In genomic region chr13:27403252-27403678, GRCh38 we compare ENCODE assay signal across 10 cellular contexts. TPM values are rescaled to one million over a fixed set of nuclear protein-coding genes. Genes with fewer than 3 reads are reported as not detected.
A peak's percentile ranks its signal among the peaks of the same experiment; 100 is the strongest.
DNase-seq lines count a peak whose midpoint lies in the region; ATAC-seq lines count a peak whose summit lies in the region.
"Had no signal": no experiment of that assay in that cellular context is flagged by ENCODE, and none has a peak within 500 bp of the region (broad histone marks: within the 10 kb centered on the region; RNA-seq: fewer than 3 reads in every experiment).

No MANE protein-coding gene starts in this region.

- peaks cover 9% of the 10 kb centered on the region in 2 donors for H3K4me1 ChIP-seq in neuronal stem cell (ENCODE audit: control insufficient read depth in 2 of 2, insufficient read depth in 1 of 2, low read depth in 1 of 2, low read length in 2 of 2)

- H3K79me1 ChIP-seq in neuronal stem cell (ENCODE audit: low read depth, low read length), result no peaks in the 10 kb centered on the region

- ATAC-seq in GM21515 (IDR thresholded peaks at IDR 0.05; ENCODE audit: unreplicated experiment), result no peak
- ATAC-seq in HG02763 (IDR thresholded peaks at IDR 0.05; ENCODE audit: unreplicated experiment), result no peak

- H2BK120ac ChIP-seq in neuronal stem cell (ENCODE audit: low read depth, low read length), result no peak overlapping the region

- no peak overlapping the region for H2BK15ac ChIP-seq in neuronal stem cell (ENCODE audit: low read length)

- no peak overlapping the region for H3K14ac ChIP-seq in neuronal stem cell (ENCODE audit: low read length)

- H3K36me3 ChIP-seq in MG63 (no peaks in the 10 kb centered on the region), neuronal stem cell (replicated peaks in 1 of 2; ENCODE audit: control insufficient read depth in 2 of 2, insufficient read depth in 2 of 2, low read length in 2 of 2) (no peaks in the 10 kb centered on the region)

- no peak overlapping the region for H4K8ac ChIP-seq in neuronal stem cell (ENCODE audit: low read depth, low read length)

- H2AFZ ChIP-seq in neuronal stem cell (ENCODE audit: low read length), result peak overlapping the region; percentile 42

- H3K18ac ChIP-seq in neuronal stem cell (ENCODE audit: low read length), result no peak overlapping the region

- no peak overlapping the region for H3K4ac ChIP-seq in neuronal stem cell (ENCODE audit: low read length)

- H3K9ac ChIP-seq in neuronal stem cell (ENCODE audit: low read depth, low read length, poor library complexity), result no peak overlapping the region
- H3K9ac ChIP-seq: KMS-11 had no signal

- no peak overlapping the region for H3K23ac ChIP-seq in neuronal stem cell (ENCODE audit: low read depth, low read length, poor library complexity)

- H4K91ac ChIP-seq in neuronal stem cell (ENCODE audit: low read depth, low read length, poor library complexity), result no peak overlapping the region

- no CpG with 5 or more reads among the region's 3 CpGs for WGBS in neuronal stem cell (ENCODE audit: extremely low coverage in 2 of 2, insufficient read length in 2 of 2, insufficient replicate concordance in 1 of 2), 2 donors

- H2BK12ac ChIP-seq in neuronal stem cell (ENCODE audit: low read length), result no peak overlapping the region

- H2BK5ac ChIP-seq in neuronal stem cell (ENCODE audit: low read length), result no peak overlapping the region

- peaks cover 3% of the 10 kb centered on the region; the same call in 1 of the 2 replicates for H3K9me3 ChIP-seq in MG63
- no peaks in the 10 kb centered on the region for H3K9me3 ChIP-seq in neuronal stem cell (replicated peaks in 1 of 2; ENCODE audit: control insufficient read depth in 2 of 2, insufficient read depth in 1 of 2, low read depth in 1 of 2, low read length in 2 of 2)

- no peak overlapping the region for H2AK5ac ChIP-seq in neuronal stem cell (ENCODE audit: low read depth, low read length)

- peak; percentile 87 for DNase-seq in AG08395 (ENCODE audit: low spot score)
- peak; percentile 82 for DNase-seq in MG63
- DNase-seq in fibroblast of peridontal ligament (ENCODE audit: extremely low read depth), result peak; percentile 81
- DNase-seq in neuronal stem cell (ENCODE audit: low spot score), result no peak
- no peak for DNase-seq in SW 1271 (lab: John Stamatoyannopoulos, UW)
- no peak for DNase-seq in NCI-H2196 treated with DMSO at 0.1 percent for 48 hours (lab: John Stamatoyannopoulos, UW; ENCODE audit: unreplicated experiment)
- DNase-seq: T-helper 1 cell had no signal

- H3K27me3 ChIP-seq in MG63, result no peaks in the 10 kb centered on the region
- H3K27me3 ChIP-seq in neuronal stem cell (ENCODE audit: control insufficient read depth in 3 of 3, insufficient read depth in 3 of 3, low read depth in 1 of 3, low read length in 3 of 3), result peaks cover 0 to 10% (median 0%) of the 10 kb centered on the region in 3 experiments

- no peak overlapping the region for H3K4me3 ChIP-seq in MG63
- no peak overlapping the region for H3K4me3 ChIP-seq in neuronal stem cell (ENCODE audit: low read length in 2 of 2)

- no peak overlapping the region for H3K27ac ChIP-seq in neuronal stem cell (replicated peaks; ENCODE audit: low read length)
- H3K27ac ChIP-seq: KMS-11 had no signal

- no peak overlapping the region for H3K4me2 ChIP-seq in neuronal stem cell (ENCODE audit: insufficient read depth, low read length, poor library complexity, severe bottlenecking)
- H3K4me2 ChIP-seq: KMS-11 had no signal

RNA-seq across cellular contexts. Expression of gene GTF3A, which starts 21.2 kb away (rescaled TPM):
- 310 and 416 TPM in 2 replicates for total RNA-seq in MG63 (2014; rRNA removed; shearing (Covaris generic); ENCODE audit: low replicate concordance)
- 99.1 TPM for polyA plus RNA-seq in neuronal stem cell (2013, experiment 1 of 2)
- 101 TPM for polyA plus RNA-seq in neuronal stem cell (2013, experiment 2 of 2)

RNA-seq across cellular contexts. Expression of gene MTIF3, which starts 47.1 kb away (rescaled TPM):
- total RNA-seq in MG63 (2014; rRNA removed; shearing (Covaris generic); ENCODE audit: low replicate concordance), result 63.2 and 96.7 TPM in 2 replicates
- 80.3 TPM for polyA plus RNA-seq in neuronal stem cell (2013, experiment 1 of 2)
- 80.7 TPM for polyA plus RNA-seq in neuronal stem cell (2013, experiment 2 of 2)

Comparison
In these comparisons a context has a peak if more than half of its experiments do, and no peak if none do; other contexts are left out.
1. DNase-seq: peak in AG08395 (single experiment), MG63 (single experiment) and fibroblast of peridontal ligament (single experiment); none in neuronal stem cell (single experiment), SW 1271 (0 of 2) and NCI-H2196 treated with DMSO at 0.1 percent for 48 hours (single experiment).